In the genomic region with DNA sequence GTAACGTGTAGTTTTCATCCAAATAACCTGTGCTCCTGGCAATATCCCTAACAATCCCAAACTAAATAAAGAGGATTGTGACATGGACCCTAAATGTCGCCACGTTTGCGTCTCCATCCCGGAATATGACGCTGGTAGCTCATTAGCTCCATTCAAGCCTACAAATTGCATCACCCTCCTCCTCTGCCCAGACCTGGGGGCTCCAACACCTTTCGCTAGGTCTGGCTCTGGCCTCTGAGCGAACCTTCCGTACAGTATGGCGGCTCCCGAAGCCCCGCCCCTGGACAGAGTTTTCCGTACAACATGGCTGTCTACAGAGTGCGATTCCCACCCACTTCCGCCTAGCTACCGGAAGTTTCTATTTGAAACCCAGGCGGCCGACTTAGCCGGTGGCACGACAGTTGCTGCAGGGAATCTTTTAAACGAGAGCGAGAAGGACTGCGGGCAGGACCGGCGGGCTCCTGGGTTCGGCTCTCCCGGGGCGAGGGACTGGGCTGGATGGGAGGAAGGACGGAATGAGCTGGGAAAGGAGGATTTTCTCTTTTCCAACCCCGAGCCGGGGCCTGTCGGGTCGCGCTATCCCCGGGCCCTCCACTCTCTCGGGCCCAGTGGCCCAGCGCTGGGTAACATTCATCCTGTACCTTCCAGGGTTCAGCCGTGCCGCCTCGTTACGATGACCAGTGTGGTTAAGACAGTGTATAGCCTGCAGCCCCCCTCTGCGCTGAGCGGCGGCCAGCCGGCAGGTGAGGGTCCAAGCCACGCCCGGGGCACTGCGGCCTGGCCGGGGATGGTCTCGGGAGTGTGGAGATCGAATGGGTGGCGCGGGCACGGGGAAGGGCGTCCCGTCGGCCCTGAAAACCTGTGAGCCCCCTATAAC, we compare ENCODE assay signal across 8 cellular contexts. TPM values are rescaled to one million over a fixed set of nuclear protein-coding genes. Genes with fewer than 3 reads are reported as not detected.
A peak's percentile ranks its signal among the peaks of the same experiment; 100 is the strongest.
DNase-seq lines count a peak whose midpoint lies in the region; ATAC-seq and TF ChIP-seq lines count a peak whose summit lies in the region.

A gene with protein sequence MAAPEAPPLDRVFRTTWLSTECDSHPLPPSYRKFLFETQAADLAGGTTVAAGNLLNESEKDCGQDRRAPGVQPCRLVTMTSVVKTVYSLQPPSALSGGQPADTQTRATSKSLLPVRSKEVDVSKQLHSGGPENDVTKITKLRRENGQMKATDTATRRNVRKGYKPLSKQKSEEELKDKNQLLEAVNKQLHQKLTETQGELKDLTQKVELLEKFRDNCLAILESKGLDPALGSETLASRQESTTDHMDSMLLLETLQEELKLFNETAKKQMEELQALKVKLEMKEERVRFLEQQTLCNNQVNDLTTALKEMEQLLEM (plus strand): TSS at position 142 of the 877 bp plus-strand sequence. CDS start 115 bp downstream, at position 257.

- peaks cover 17% of the 10 kb centered on the region for H3K4me1 Mint-ChIP-seq in T-helper 17 cell

- H3K27ac ChIP-seq in right atrium auricular region (peak within 1 kb of the TSS; percentile 2 to 75), psoas muscle (peak within 1 kb of the TSS; percentile 61), urinary bladder (ENCODE audit: low read depth) (no peak within 1 kb of the TSS)

- 3 to 4% (median 3%) methylated on average over 54 to 57 of the region's 57 CpGs for WGBS in psoas muscle, 3 donors
- 4% methylated on average over 57 of the region's 57 CpGs for WGBS in urinary bladder

- H3K27me3 Mint-ChIP-seq in T-helper 17 cell = no peaks in the 10 kb centered on the region

- H3K36me3 Mint-ChIP-seq in T-helper 17 cell (ENCODE audit: low read depth) = peaks cover 3% of the 10 kb centered on the region

- DNase-seq in NCI-H187 (lab: John Stamatoyannopoulos, UW) (peak; percentile 53 to 78), T-helper 17 cell (peak; percentile 75 to 86 (median 80)), amygdala (lab: John Stamatoyannopoulos, UW) (peak; percentile 23 to 94 (median 78)), right atrium auricular region (ENCODE audit: low spot score) (peak; percentile 94), psoas muscle (peak; percentile 89 to 94)

- ATAC-seq in GM18498 (IDR thresholded peaks at IDR 0.05; ENCODE audit: unreplicated experiment) = peak; percentile 90
- peak; percentile 97 for ATAC-seq in HG02938 (IDR thresholded peaks at IDR 0.05; ENCODE audit: unreplicated experiment)
- ATAC-seq in T-helper 17 cell = peak; percentile 99
- ATAC-seq in psoas muscle = peak; percentile 88 to 92 (median 90)

- peaks cover 0 to 30% of the 10 kb centered on the region in 2 donors for H3K4me1 ChIP-seq in right atrium auricular region
- peaks cover 25% of the 10 kb centered on the region for H3K4me1 ChIP-seq in psoas muscle
- H3K4me1 ChIP-seq in urinary bladder (ENCODE audit: insufficient read depth) = no peaks in the 10 kb centered on the region

- H3K27me3 ChIP-seq in right atrium auricular region (no peaks in the 10 kb centered on the region), psoas muscle (ENCODE audit: insufficient read depth in 3 of 3, low read length in 2 of 3) (no peaks in the 10 kb centered on the region)

- H3K4me3 ChIP-seq in right atrium auricular region (peak within 1 kb of the TSS; percentile 65 to 88), psoas muscle (peak within 1 kb of the TSS; percentile 92), urinary bladder (ENCODE audit: low read depth, low read length) (peak within 1 kb of the TSS; percentile 79)

- peak within 1 kb of the TSS; percentile 97 for H3K4me3 Mint-ChIP-seq in T-helper 17 cell

- H3K9me3 ChIP-seq in T-helper 17 cell (ENCODE audit: control insufficient read depth, low read length, poor library complexity, severe bottlenecking) (no peaks in the 10 kb centered on the region), right atrium auricular region (no peaks in the 10 kb centered on the region), psoas muscle (no peaks in the 10 kb centered on the region)

- intact Hi-C loops in psoas muscle (cut with DNase I) = no loop called here

- H3K27ac Mint-ChIP-seq in T-helper 17 cell = peak within 1 kb of the TSS; percentile 79

- H3K36me3 ChIP-seq in right atrium auricular region (peaks cover 14% of the 10 kb centered on the region), psoas muscle (ENCODE audit: insufficient read depth in 1 of 2, low read depth in 1 of 2) (peaks cover 8 to 16% of the 10 kb centered on the region in 2 donors), urinary bladder (ENCODE audit: insufficient read depth) (no peaks in the 10 kb centered on the region)

- TF ChIP-seq CTCF in right atrium auricular region (IDR thresholded peaks at IDR 0.05) (peak in 1 of 2 donors; percentile 16), psoas muscle (IDR thresholded peaks at IDR 0.05) (no peak)

RNA-seq across cellular contexts. Expression of the gene that starts here (rescaled TPM):
- total RNA-seq in T-helper 17 cell (1 to 10 TPM; 2.2 to 4.9 TPM), right atrium auricular region (10 to 100 TPM in 1 of 2 donors, 1 to 10 TPM in 1; 8.4 to 12.9 TPM), psoas muscle (10 to 100 TPM in 2 of 4 donors, 1 to 10 TPM in 2; 7.7 to 21.3 (median 11.6) TPM), urinary bladder (25.4 TPM)
- polyA plus RNA-seq in psoas muscle (10 to 100 TPM; 11.5 to 21.5 (median 18.7) TPM), urinary bladder (7.5 TPM)
